15 cellular contexts compared by ENCODE assay signal in the genomic region with DNA sequence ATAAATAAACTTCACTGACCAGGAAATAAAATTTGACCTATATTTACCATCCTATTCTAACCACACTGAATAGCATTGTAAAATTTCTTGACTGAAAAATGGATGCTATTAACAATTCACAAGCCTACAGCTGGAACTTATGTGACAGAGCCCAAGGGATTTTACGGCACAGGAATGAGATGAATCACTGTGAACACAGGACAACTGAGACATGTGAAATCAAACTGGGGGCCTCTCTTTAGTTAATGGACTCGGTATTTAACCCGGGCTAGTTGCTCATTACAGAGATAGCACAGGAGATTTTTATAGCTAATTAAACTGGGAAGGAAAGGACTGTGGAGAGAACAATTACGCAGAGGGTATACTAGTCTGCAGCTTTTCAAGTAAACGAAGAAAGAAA.
DNase-seq lines count a peak whose midpoint lies in the region; ATAC-seq and TF ChIP-seq lines count a peak whose summit lies in the region.
"Had no signal": no experiment of that assay in that cellular context is flagged by ENCODE, and none has a peak within 500 bp of the region (broad histone marks: within the 10 kb centered on the region; RNA-seq: fewer than 3 reads in every experiment).

No MANE protein-coding gene starts in this region.

- no peak overlapping the region for H3K27ac ChIP-seq in osteoblast (ENCODE audit: low read depth, low read length)
- H3K27ac ChIP-seq: body of pancreas, right atrium auricular region had no signal

- DNase-seq in EL (peak; percentile 62), RPMI7951 (ENCODE audit: low read depth) (peak; percentile 34), foreskin fibroblast (peak; percentile 64 to 75), osteoblast (ENCODE audit: insufficient read length, low spot score, missing footprints) (peak; percentile 62), MG63 (no peak), NCI-H446 treated with DMSO at 0.1 percent for 48 hours (lab: John Stamatoyannopoulos, UW) (no peak), GM20000 (ENCODE audit: low spot score) (no peak)
- DNase-seq: activated CD4-positive, alpha-beta T cell treated with anti-CD3 and anti-CD28 coated beads, Interleukin-2, amount 10 ng/mL, durations not matched to agents 7 days and 5 days; body of pancreas; CD8-positive, alpha-beta T cell; hippocampal formation; NCI-H1105; NCI-H510A treated with DMSO at 0.1 percent for 48 hours had no signal

- H3K79me2 ChIP-seq in osteoblast (ENCODE audit: insufficient read depth, low read length), result no peaks in the 10 kb centered on the region

- no peak overlapping the region for H3K4me3 ChIP-seq in foreskin fibroblast (ENCODE audit: low read depth in 1 of 2, low read length in 2 of 2)
- no peak overlapping the region for H3K4me3 ChIP-seq in osteoblast (ENCODE audit: insufficient read depth, low read length)
- no peak overlapping the region for H3K4me3 ChIP-seq in MG63
- H3K4me3 ChIP-seq: body of pancreas, right atrium auricular region had no signal

- H3K9me3 ChIP-seq in osteoblast (ENCODE audit: low read depth, low read length) (no peaks in the 10 kb centered on the region), MG63 (no peaks in the 10 kb centered on the region)
- H3K9me3 ChIP-seq: body of pancreas, right atrium auricular region had no signal

- H3K4me1 ChIP-seq in osteoblast (ENCODE audit: insufficient read depth, low read length), result peaks cover 10% of the 10 kb centered on the region
- H3K4me1 ChIP-seq: body of pancreas, right atrium auricular region had no signal

- no peak overlapping the region for H3K4me2 ChIP-seq in osteoblast (ENCODE audit: insufficient read depth, low read length)

- ATAC-seq in HG03196 (IDR thresholded peaks at IDR 0.05; ENCODE audit: unreplicated experiment), result no peak
- ATAC-seq: body of pancreas; CD8-positive, alpha-beta T cell had no signal

- no peaks in the 10 kb centered on the region for H4K20me1 ChIP-seq in osteoblast (ENCODE audit: insufficient read depth, low read length)

- H3K27me3 ChIP-seq in osteoblast (ENCODE audit: insufficient read depth, low read length), result no peaks in the 10 kb centered on the region
- no peaks in the 10 kb centered on the region for H3K27me3 ChIP-seq in MG63
- H3K27me3 ChIP-seq: body of pancreas, right atrium auricular region had no signal

- TF ChIP-seq CTCF in foreskin fibroblast (IDR thresholded peaks at IDR 0.05; ENCODE audit: low read depth, low read length) (no peak), osteoblast (IDR thresholded peaks at IDR 0.05; ENCODE audit: extremely low read depth, low read depth, low read length) (no peak), GM20000 (IDR thresholded peaks at IDR 0.05; ENCODE audit: extremely low read depth, missing control alignments) (no peak)

- no peak overlapping the region for H2AFZ ChIP-seq in osteoblast (ENCODE audit: low read length)

- H3K36me3 ChIP-seq in osteoblast (ENCODE audit: insufficient read depth, low read length) (no peaks in the 10 kb centered on the region), MG63 (no peaks in the 10 kb centered on the region)
- H3K36me3 ChIP-seq: right atrium auricular region had no signal

Comparison
In these comparisons a context has a peak if more than half of its experiments do, and no peak if none do; other contexts are left out.
1. DNase-seq: peak in EL (single experiment), RPMI7951 (single experiment), foreskin fibroblast (2 of 2) and osteoblast (single experiment); none in MG63 (single experiment), NCI-H446 treated with DMSO at 0.1 percent for 48 hours (single experiment) and GM20000 (single experiment).